7 cellular contexts compared by ENCODE assay signal in genomic region chr3:11154953-11155325, GRCh38. TPM values are rescaled to one million over a fixed set of nuclear protein-coding genes. Genes with fewer than 3 reads are reported as not detected.
A peak's percentile ranks its signal among the peaks of the same experiment; 100 is the strongest.
DNase-seq lines count a peak whose midpoint lies in the region; ATAC-seq lines count a peak whose summit lies in the region.

No MANE protein-coding gene starts in this region.

- H3K36me3 Mint-ChIP-seq in stimulated activated memory B cell treated with anti-CD40 and anti-IgM and Interleukin-4, amounts not matched to agents 10 μg/mL and 1 μg/mL and 100 μg/mL, for 72 hours = no peaks in the 10 kb centered on the region

- no peak for ATAC-seq in stimulated activated memory B cell treated with anti-CD40 and anti-IgM and Interleukin-4, amounts not matched to agents 10 μg/mL and 1 μg/mL and 100 μg/mL, for 72 hours

- no peaks in the 10 kb centered on the region for H3K9me3 Mint-ChIP-seq in stimulated activated memory B cell treated with anti-CD40 and anti-IgM and Interleukin-4, amounts not matched to agents 10 μg/mL and 1 μg/mL and 100 μg/mL, for 72 hours

- peaks cover 44% of the 10 kb centered on the region for H3K27me3 Mint-ChIP-seq in stimulated activated memory B cell treated with anti-CD40 and anti-IgM and Interleukin-4, amounts not matched to agents 10 μg/mL and 1 μg/mL and 100 μg/mL, for 72 hours

- no peak overlapping the region for H3K27ac Mint-ChIP-seq in stimulated activated memory B cell treated with anti-CD40 and anti-IgM and Interleukin-4, amounts not matched to agents 10 μg/mL and 1 μg/mL and 100 μg/mL, for 72 hours

- H3K27ac ChIP-seq in angular gyrus (ENCODE audit: low read depth, low read length) = peak overlapping the region; percentile 29

- peak overlapping the region; percentile 68 for H3K4me3 Mint-ChIP-seq in stimulated activated memory B cell treated with anti-CD40 and anti-IgM and Interleukin-4, amounts not matched to agents 10 μg/mL and 1 μg/mL and 100 μg/mL, for 72 hours

- peaks cover 20% of the 10 kb centered on the region for H3K4me1 Mint-ChIP-seq in stimulated activated memory B cell treated with anti-CD40 and anti-IgM and Interleukin-4, amounts not matched to agents 10 μg/mL and 1 μg/mL and 100 μg/mL, for 72 hours

- DNase-seq in HT1080 (ENCODE audit: low read depth) (peak; percentile 43), iPS-NIHi11 (ENCODE audit: low spot score) (peak; percentile 45), SK-N-DZ (ENCODE audit: low spot score) (no peak), MV-4-11 (lab: John Stamatoyannopoulos, UW) (no peak), cerebellar cortex (ENCODE audit: low spot score) (no peak)

RNA-seq across cellular contexts. Expression of gene HRH1, which starts 0.6 kb away (rescaled TPM):
- 16.1 and 16.7 TPM in 2 replicates for total RNA-seq in HT1080 (2014; rRNA removed; shearing (Covaris generic))
- 11.4 and 12.4 TPM in 2 replicates for polyA plus RNA-seq in HT1080 (2015; cell fraction: cytosol; rRNA removed)
- 16.2 and 22.3 TPM in 2 replicates for polyA plus RNA-seq in HT1080 (2015; cell fraction: nucleus; rRNA removed)
- 0.03 TPM in 1 of 2 replicates, not detected in the other for polyA plus RNA-seq in SK-N-DZ (2014; cell fraction: cytosol; rRNA removed)
- not detected in 2 replicates for polyA plus RNA-seq in SK-N-DZ (2014; cell fraction: nucleus; rRNA removed)

Comparison
In these comparisons a context has a peak if more than half of its experiments do, and no peak if none do; other contexts are left out.
1. DNase-seq: peak in HT1080 (single experiment) and iPS-NIHi11 (single experiment); none in SK-N-DZ (single experiment), MV-4-11 (single experiment) and cerebellar cortex (single experiment).